Comparison of ENCODE assay signal across 8 cellular contexts in genomic region chr15:89335289-89336041, GRCh38. TPM values are rescaled to one million over a fixed set of nuclear protein-coding genes. Genes with fewer than 3 reads are reported as not detected.
DNase-seq lines count a peak whose midpoint lies in the region; ATAC-seq, FAIRE-seq and TF ChIP-seq lines count a peak whose summit lies in the region.

No MANE protein-coding gene starts in this region.

- TF ChIP-seq CTCF in Caco-2 (IDR thresholded peaks at IDR 0.05; ENCODE audit: insufficient read depth in 1 of 2, low read depth in 1 of 2, low read length in 1 of 2, severe bottlenecking in 1 of 2, unreplicated experiment in 1 of 2): no peak

- no peaks in the 10 kb centered on the region for H3K9me2 ChIP-seq in GM23248 (ENCODE audit: insufficient read depth)

- H3K4me2 ChIP-seq in GM23248 (ENCODE audit: unreplicated experiment): peak overlapping the region; percentile 60

- POLR2A ChIA-PET in Caco-2 (lab: Charles Lee): interaction anchor here (0.6 to 1.0 kb wide), 2 partner anchors 23 to 50 kb away, joined by 3 read pairs; no protein-coding TSS in a partner anchor

- H2AFZ ChIP-seq in GM23248: peak overlapping the region; percentile 51

- peak overlapping the region; percentile 34; the same call in 1 of the 2 replicates for H3K27ac ChIP-seq in GM23248

- no peak for TF ChIP-seq POLR2A in GM12891 (IDR thresholded peaks at IDR 0.05; ENCODE audit: low read depth, low read length)

- ATAC-seq in HG02840 (IDR thresholded peaks at IDR 0.05; ENCODE audit: low FRiP score, unreplicated experiment): no peak

- CTCF ChIA-PET in Caco-2 (lab: Charles Lee): interaction anchor here (0.6 to 1.8 kb wide), 4 partner anchors 19 to 129 kb away, joined by 3 to 9 read pairs (median 6); no protein-coding TSS in a partner anchor

- H3K36me3 Mint-ChIP-seq in Caco-2 (ENCODE audit: insufficient read depth, unreplicated experiment): peaks cover 38% of the 10 kb centered on the region

- H3K36me3 ChIP-seq in Caco-2 (ENCODE audit: control insufficient read depth, insufficient read depth, low read length) (peaks cover 2% of the 10 kb centered on the region; the same call in 1 of the 2 replicates), GM23248 (ENCODE audit: low read depth) (peaks cover 18% of the 10 kb centered on the region), mucosa of stomach (ENCODE audit: control insufficient read depth, insufficient read depth, low read length) (peaks cover 2% of the 10 kb centered on the region)

- H3K27me3 ChIP-seq in Caco-2 (replicated peaks; ENCODE audit: control insufficient read depth, insufficient read depth, low read length) (no peaks in the 10 kb centered on the region), GM23248 (replicated peaks; ENCODE audit: insufficient read depth) (peaks cover 5% of the 10 kb centered on the region; the same call in 1 of the 2 replicates), mucosa of stomach (ENCODE audit: control insufficient read depth, insufficient read depth, low read length) (no peaks in the 10 kb centered on the region)

- peaks cover 12% of the 10 kb centered on the region; the same call in 1 of the 2 replicates for H3F3A ChIP-seq in GM23248 (ENCODE audit: insufficient read depth)

- intact Hi-C loops in Caco-2 (cut with micrococcal nuclease; ENCODE audit: unreplicated experiment): loop anchor here (1.0 kb wide), 1 partner anchor 240 kb away; the partner anchor contains the start of gene TICRR

- FAIRE-seq in GM12891 (lab: Jason Lieb, UNC): no peak

- H4K20me1 ChIP-seq in GM23248 (ENCODE audit: insufficient read depth): peaks cover 14% of the 10 kb centered on the region

- TSS peak; percentile 100 for BruUV-seq in Caco-2 (replicated peaks; lab: Mats Ljungman, UMichigan)

- H3K9me3 Mint-ChIP-seq in Caco-2 (ENCODE audit: unreplicated experiment): no peaks in the 10 kb centered on the region

- 7 to 8% methylated on average over 41 of the region's 41 CpGs for WGBS in GM23248 (ENCODE audit: low coverage in 1 of 2, low lambda C conversion rate in 2 of 2, missing lambda C conversion rate in 2 of 2), 2 experiments

- H3K27me3 Mint-ChIP-seq in Caco-2 (ENCODE audit: insufficient read depth, unreplicated experiment): peaks cover 3% of the 10 kb centered on the region

- 0 out of 2 replicates have a peak, but pooled peaks cover 3% of the 10 kb centered on the region for H3K4me1 ChIP-seq in Caco-2
- peaks cover 40% of the 10 kb centered on the region for H3K4me1 ChIP-seq in GM23248 (ENCODE audit: insufficient read depth)
- H3K4me1 ChIP-seq in mucosa of stomach (ENCODE audit: control insufficient read depth, insufficient read depth, low read length): peaks cover 36% of the 10 kb centered on the region

- H3K79me2 ChIP-seq in GM23248 (ENCODE audit: insufficient read depth): peaks cover 38% of the 10 kb centered on the region

- DNase-seq in Caco-2: no peak
- no peak for DNase-seq in GM23248
- peak; percentile 85 for DNase-seq in NCI-H748 (lab: John Stamatoyannopoulos, UW; ENCODE audit: unreplicated experiment)
- peak; percentile 60 for DNase-seq in dermis blood vessel endothelial cell
- DNase-seq in GM12891 (ENCODE audit: insufficient read length, low spot score): no peak
- DNase-seq in MV-4-11 (lab: John Stamatoyannopoulos, UW): no peak

- H3K9me3 ChIP-seq in Caco-2 (no peaks in the 10 kb centered on the region), GM23248 (ENCODE audit: low read depth) (no peaks in the 10 kb centered on the region), mucosa of stomach (ENCODE audit: control insufficient read depth, low read length) (no peaks in the 10 kb centered on the region)

- H3K9ac ChIP-seq in GM23248 (0 out of 2 replicates have a peak overlapping the region, but pooled peaks have one; percentile 19), mucosa of stomach (ENCODE audit: low read length) (peak overlapping the region; percentile 77)

- peak overlapping the region; percentile 98 for H3K27ac Mint-ChIP-seq in Caco-2 (ENCODE audit: unreplicated experiment)

- peak overlapping the region; percentile 85 for H3K4me3 Mint-ChIP-seq in Caco-2 (ENCODE audit: unreplicated experiment)

- peaks cover 23% of the 10 kb centered on the region for H3K4me1 Mint-ChIP-seq in Caco-2 (ENCODE audit: low read depth, unreplicated experiment)

- in situ Hi-C loops in GM23248 (cut with MboI): no loop called here

- H3K4me3 ChIP-seq in Caco-2 (ENCODE audit: low read depth, low read length) (peak overlapping the region; percentile 96), GM23248 (peak overlapping the region; percentile 57), mucosa of stomach (ENCODE audit: low read length) (peak overlapping the region; percentile 65)

TF ChIP-seq in GM12891, 5 proteins besides CTCF, POLR2A, EP300 and RAD21:
- TF ChIP-seq PAX5 (IDR thresholded peaks at IDR 0.05; ENCODE audit: insufficient read depth, low read length, severe bottlenecking) (no peak), SPI1 (IDR thresholded peaks at IDR 0.05; ENCODE audit: low read depth, low read length) (no peak), TAF1 (IDR thresholded peaks at IDR 0.05; ENCODE audit: low read depth, low read length) (no peak)

RNA-seq across cellular contexts. Expression of gene POLG, which starts 0.8 kb away (rescaled TPM):
- 63.1 and 64.1 TPM in 2 replicates for total RNA-seq in Caco-2 (2022)
- 57.7 and 66.7 TPM in 2 replicates for total RNA-seq in GM23248 (2014; rRNA removed; shearing (Covaris generic))
- polyA plus RNA-seq in GM23248 (2016; fragmentation: Nextera tagmentation; extraction: Ambion mirVana): 16.0 and 18.7 TPM in 2 replicates
- total RNA-seq in dermis blood vessel endothelial cell: 112 and 114 TPM in 2 replicates
- polyA plus RNA-seq in GM12891 (2012; ENCODE audit: low read depth, missing spikeins): 35.2 TPM

Comparison
In these comparisons a context has a peak if more than half of its experiments do, and no peak if none do; other contexts are left out.
1. DNase-seq: peak in NCI-H748 (single experiment) and dermis blood vessel endothelial cell (single experiment); none in Caco-2 (0 of 2), GM23248 (single experiment), GM12891 (single experiment) and MV-4-11 (single experiment).
2. Peak in every context shown above with its lines, with median percentiles within 50 percentile points of each other: H3K4me3 ChIP-seq.